In genomic region chr9:9574080-9574479, GRCh38 we compare ENCODE assay signal across 8 cellular contexts.
"Had no signal": no experiment of that assay in that cellular context is flagged by ENCODE, and none has a peak within 500 bp of the region (broad histone marks: within the 10 kb centered on the region; RNA-seq: fewer than 3 reads in every experiment).

No MANE protein-coding gene starts in this region.

- ATAC-seq: GM23338, HepG2, K562 had no signal

- DNase-seq: H9, HCEC 1CT, IMR-90, Kasumi-1, KG1 had no signal
